Comparison of ENCODE assay signal across 1 cellular context in genomic region chr5:131413605-131414559, GRCh38.
TF ChIP-seq lines count a peak whose summit lies in the region.

No MANE protein-coding gene starts in this region.

TF ChIP-seq in SK-N-SH treated with all-trans-retinoic acid at 6 μM for 48 hours, 23 proteins besides CTCF, POLR2A, EP300 and RAD21 (continued from another document):
- TF ChIP-seq TSHZ2 (CRISPR knock-in tag; IDR thresholded peaks at IDR 0.05) (no peak), CREB5 (CRISPR knock-in tag; IDR thresholded peaks at IDR 0.05; ENCODE audit: low read depth) (no peak), ZFP3 (CRISPR knock-in tag; IDR thresholded peaks at IDR 0.05) (no peak), TCF4 (CRISPR knock-in tag; IDR thresholded peaks at IDR 0.05; ENCODE audit: borderline replicate concordance) (no peak)
